ENCODE assay signal across 34 cellular contexts in the genomic region with DNA sequence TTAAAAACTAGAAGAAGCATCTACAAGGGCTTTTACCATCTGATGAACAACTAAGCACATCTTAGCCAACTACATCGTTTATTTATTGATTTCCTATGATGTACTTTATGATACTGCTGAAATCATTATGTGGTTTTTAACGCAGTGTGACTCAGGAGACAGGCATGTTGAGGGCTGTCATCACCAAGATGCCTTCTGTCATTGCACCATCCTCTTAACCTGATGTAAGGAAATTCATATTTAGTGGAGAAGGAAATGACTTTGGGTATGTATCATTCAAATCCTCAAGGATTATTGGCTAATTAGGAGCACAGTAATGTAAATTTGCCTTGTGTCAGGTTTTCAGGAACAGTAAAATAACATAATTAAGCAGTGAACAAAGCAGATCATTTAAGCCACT.
A peak's percentile ranks its signal among the peaks of the same experiment; 100 is the strongest.
DNase-seq lines count a peak whose midpoint lies in the region; ATAC-seq and TF ChIP-seq lines count a peak whose summit lies in the region.
"Had no signal": no experiment of that assay in that cellular context is flagged by ENCODE, and none has a peak within 500 bp of the region (broad histone marks: within the 10 kb centered on the region; RNA-seq: fewer than 3 reads in every experiment).

No MANE protein-coding gene starts in this region.

- peak; percentile 63 for TF ChIP-seq EP300 in neural cell (conservative IDR thresholded peaks at IDR 0.05; ENCODE audit: poor library complexity, severe bottlenecking)

- DNase-seq in SW480 (ENCODE audit: low spot score): peak; percentile 13
- DNase-seq in fibroblast of gingiva (ENCODE audit: low read depth): peak; percentile 35
- DNase-seq in heart left ventricle: no peak
- DNase-seq in NCI-H2196 treated with DMSO at 0.1 percent for 48 hours (lab: John Stamatoyannopoulos, UW; ENCODE audit: unreplicated experiment): no peak
- DNase-seq: activated CD4-positive, alpha-beta T cell treated with anti-CD3 and anti-CD28 coated beads for 4 hours; activated naive CD4-positive, alpha-beta T cell treated with anti-CD3 and anti-CD28 coated beads, Interleukin-2, amount 50 U/mL, for 16 hours; AML-193; body of pancreas; CD4-positive, CD25-positive, alpha-beta regulatory T cell; DMS 273 treated with DMSO at 0.1 percent for 48 hours; KG1; left cardiac atrium; MM.1S; NCI-H1105 treated with DMSO at 0.1 percent for 48 hours; NCI-H2029; NCI-H2227 treated with DMSO at 0.1 percent for 48 hours; NCI-H526 treated with DMSO at 0.1 percent for 48 hours; nephron progenitor cell; ovary; PC-9; retina; SHP77; stimulated activated naive CD4-positive, alpha-beta T cell; T1000; upper lobe of right lung had no signal

- no peak overlapping the region for H3K9ac ChIP-seq in neural cell (ENCODE audit: low read length)

- no peak overlapping the region for H3K4me3 ChIP-seq in HEK293 (ENCODE audit: low read depth, low read length)
- H3K4me3 ChIP-seq in neural cell (ENCODE audit: low read length): peak overlapping the region; percentile 12
- no peak overlapping the region for H3K4me3 ChIP-seq in heart left ventricle
- H3K4me3 ChIP-seq: A549, body of pancreas, GM12878, ovary, PC-9, skin epidermis, suprapubic skin, upper lobe of right lung had no signal

- H3K4me1 ChIP-seq in HEK293 (ENCODE audit: control insufficient read depth, insufficient read depth, low read length) (no peaks in the 10 kb centered on the region; the same call in 1 of the 2 replicates), heart left ventricle (no peaks in the 10 kb centered on the region)
- H3K4me1 ChIP-seq: A549, body of pancreas, suprapubic skin, upper lobe of right lung had no signal

- POLR2A ChIA-PET in HEK293 (lab: Yijun Ruan, JAX): no interaction called here

- H3K4me2 ChIP-seq in neural cell (ENCODE audit: low read length): no peak overlapping the region
- H3K4me2 ChIP-seq: A549, PC-9 had no signal

- intact Hi-C loops in heart left ventricle (cut with DNase I): loop anchor here in 1 of 10 donors (10.0 kb wide), 1 partner anchor 294 kb away; no protein-coding TSS in a partner anchor

- no peak for TF ChIP-seq RAD21 in neural cell (conservative IDR thresholded peaks at IDR 0.05)

- H3K27ac ChIP-seq in HEK293 (ENCODE audit: extremely low read depth, low read depth, low read length): no peak overlapping the region
- H3K27ac ChIP-seq in neural cell (ENCODE audit: low read length): no peak overlapping the region
- no peak overlapping the region for H3K27ac ChIP-seq in heart left ventricle
- H3K27ac ChIP-seq: A549, body of pancreas, ovary, PC-9, skin epidermis, suprapubic skin, upper lobe of right lung, VCaP had no signal

- H3K79me2 ChIP-seq in neural cell (replicated peaks; ENCODE audit: insufficient read depth, low read length): no peaks in the 10 kb centered on the region

- no peak for TF ChIP-seq POLR2A in heart left ventricle (IDR thresholded peaks at IDR 0.05)

- H3K27me3 ChIP-seq in neural cell (ENCODE audit: insufficient read depth, low read depth, low read length) (no peaks in the 10 kb centered on the region), heart left ventricle (peaks cover 0 to 7% (median 0%) of the 10 kb centered on the region in 9 donors)
- H3K27me3 ChIP-seq: ovary, suprapubic skin had no signal

- H3K9me3 ChIP-seq in HEK293 (ENCODE audit: control insufficient read depth, insufficient read depth, low read depth, low read length): no peaks in the 10 kb centered on the region
- no peaks in the 10 kb centered on the region for H3K9me3 ChIP-seq in neural cell (ENCODE audit: low read length)
- no peaks in the 10 kb centered on the region for H3K9me3 ChIP-seq in heart left ventricle
- H3K9me3 ChIP-seq: A549, body of pancreas, ovary, suprapubic skin, upper lobe of right lung had no signal

- no peak overlapping the region for H2AFZ ChIP-seq in neural cell (ENCODE audit: low read depth, low read length)
- H2AFZ ChIP-seq: PC-9 had no signal

- ATAC-seq in GM19395 (IDR thresholded peaks at IDR 0.05; ENCODE audit: unreplicated experiment) (no peak), heart left ventricle (no peak), GM19351 (IDR thresholded peaks at IDR 0.05; ENCODE audit: unreplicated experiment) (no peak)
- ATAC-seq: A549, body of pancreas, GM12878, left cardiac atrium, upper lobe of right lung had no signal

- 56 to 70% (median 62%) methylated on average over 2 of the region's 2 CpGs for WGBS in heart left ventricle, 4 donors

- CTCF ChIA-PET in HEK293 (lab: Yijun Ruan, JAX): no interaction called here

- no peak for TF ChIP-seq CTCF in HEK293 (tag by site-specific recombination; IDR thresholded peaks at IDR 0.05)
- no peak for TF ChIP-seq CTCF in neural cell (IDR thresholded peaks at IDR 0.05; ENCODE audit: poor library complexity, severe bottlenecking)
- TF ChIP-seq CTCF in heart left ventricle (IDR thresholded peaks at IDR 0.05): no peak

- no peaks in the 10 kb centered on the region for H4K20me1 ChIP-seq in neural cell (ENCODE audit: insufficient read depth)

- no peaks in the 10 kb centered on the region for H3F3A ChIP-seq in neural cell (ENCODE audit: insufficient read depth, low read length, poor library complexity, severe bottlenecking)

- no peaks in the 10 kb centered on the region for H3K9me2 ChIP-seq in neural cell (ENCODE audit: insufficient read depth, low read length)

- no peaks in the 10 kb centered on the region for H3K36me3 ChIP-seq in HEK293 (ENCODE audit: control insufficient read depth in 2 of 2, insufficient read depth in 1 of 2, low read length in 2 of 2)
- no peaks in the 10 kb centered on the region for H3K36me3 ChIP-seq in neural cell (ENCODE audit: insufficient read depth, low read length)
- no peaks in the 10 kb centered on the region for H3K36me3 ChIP-seq in heart left ventricle
- H3K36me3 ChIP-seq: ovary, suprapubic skin, upper lobe of right lung had no signal

TF ChIP-seq in HEK293, 187 proteins besides CTCF, POLR2A, EP300 and RAD21 (continues in another document):
- no peak for TF ChIP-seq ZNF10 (tag by site-specific recombination; IDR thresholded peaks at IDR 0.05)
- TF ChIP-seq, protein P1, sequence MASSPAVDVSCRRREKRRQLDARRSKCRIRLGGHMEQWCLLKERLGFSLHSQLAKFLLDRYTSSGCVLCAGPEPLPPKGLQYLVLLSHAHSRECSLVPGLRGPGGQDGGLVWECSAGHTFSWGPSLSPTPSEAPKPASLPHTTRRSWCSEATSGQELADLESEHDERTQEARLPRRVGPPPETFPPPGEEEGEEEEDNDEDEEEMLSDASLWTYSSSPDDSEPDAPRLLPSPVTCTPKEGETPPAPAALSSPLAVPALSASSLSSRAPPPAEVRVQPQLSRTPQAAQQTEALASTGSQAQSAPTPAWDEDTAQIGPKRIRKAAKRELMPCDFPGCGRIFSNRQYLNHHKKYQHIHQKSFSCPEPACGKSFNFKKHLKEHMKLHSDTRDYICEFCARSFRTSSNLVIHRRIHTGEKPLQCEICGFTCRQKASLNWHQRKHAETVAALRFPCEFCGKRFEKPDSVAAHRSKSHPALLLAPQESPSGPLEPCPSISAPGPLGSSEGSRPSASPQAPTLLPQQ (tag by site-specific recombination; IDR thresholded peaks at IDR 0.05): 0 out of 2 replicates have a peak, but pooled peaks have one; percentile 51
- TF ChIP-seq SP2 (tag by site-specific recombination; IDR thresholded peaks at IDR 0.05): peak; percentile 15; the same call in 1 of the 2 replicates
- no peak for TF ChIP-seq ZNF157 (tag by site-specific recombination; IDR thresholded peaks at IDR 0.05)
- no peak for TF ChIP-seq PRDM1 (tag by site-specific recombination; IDR thresholded peaks at IDR 0.05)
- peak; percentile 47; the same call in 1 of the 2 replicates for TF ChIP-seq KLF10 (tag by site-specific recombination; IDR thresholded peaks at IDR 0.05)
- TF ChIP-seq, protein P2, sequence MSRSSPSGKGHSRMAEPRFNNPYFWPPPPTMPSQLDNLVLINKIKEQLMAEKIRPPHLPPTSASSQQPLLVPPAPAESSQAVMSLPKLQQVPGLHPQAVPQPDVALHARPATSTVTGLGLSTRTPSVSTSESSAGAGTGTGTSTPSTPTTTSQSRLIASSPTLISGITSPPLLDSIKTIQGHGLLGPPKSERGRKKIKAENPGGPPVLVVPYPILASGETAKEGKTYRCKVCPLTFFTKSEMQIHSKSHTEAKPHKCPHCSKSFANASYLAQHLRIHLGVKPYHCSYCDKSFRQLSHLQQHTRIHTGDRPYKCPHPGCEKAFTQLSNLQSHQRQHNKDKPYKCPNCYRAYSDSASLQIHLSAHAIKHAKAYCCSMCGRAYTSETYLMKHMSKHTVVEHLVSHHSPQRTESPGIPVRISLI (tag by site-specific recombination; IDR thresholded peaks at IDR 0.05): peak; percentile 84

TF ChIP-seq in neural cell, 6 proteins besides CTCF, POLR2A, EP300 and RAD21:
- no peak for TF ChIP-seq SMC3 (conservative IDR thresholded peaks at IDR 0.05; ENCODE audit: poor library complexity)
- peak; percentile 42 for TF ChIP-seq POLR2AphosphoS5 (IDR thresholded peaks at IDR 0.05)

Comparison
In these comparisons a context has a peak if more than half of its experiments do, and no peak if none do; other contexts are left out.
1. DNase-seq: peak in SW480 (single experiment) and fibroblast of gingiva (single experiment); none in heart left ventricle (0 of 5) and NCI-H2196 treated with DMSO at 0.1 percent for 48 hours (single experiment).